Comparison of ENCODE assay signal across 28 cellular contexts in the genomic region with DNA sequence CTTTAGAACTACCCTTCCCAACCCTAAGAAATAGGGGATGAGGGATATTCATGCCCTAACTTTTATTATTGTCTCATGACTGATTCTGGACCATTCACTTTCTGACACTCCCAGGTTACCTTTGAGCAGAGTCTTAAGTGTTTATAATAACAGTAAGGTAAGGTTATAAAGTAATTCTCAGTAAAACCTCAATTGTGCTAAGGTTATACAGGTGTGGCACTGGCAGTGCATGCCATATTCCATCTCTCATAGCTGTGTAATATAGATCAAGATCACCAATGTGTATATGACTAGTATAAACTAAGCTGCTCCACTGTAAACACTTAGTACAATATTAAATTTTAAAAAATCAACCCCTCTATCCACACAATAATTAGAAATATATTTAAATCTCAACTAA.
"Had no signal": no experiment of that assay in that cellular context is flagged by ENCODE, and none has a peak within 500 bp of the region (broad histone marks: within the 10 kb centered on the region; RNA-seq: fewer than 3 reads in every experiment).

No MANE protein-coding gene starts in this region.

- DNase-seq: naive thymus-derived CD4-positive, alpha-beta T cell; natural killer cell; occipital lobe; ovary; right cardiac atrium; right lobe of liver; sigmoid colon; spleen; stimulated activated CD4-positive, alpha-beta T cell treated with anti-CD3 and anti-CD28 coated beads, Interleukin-12 subunit alpha, Interleukin-12 subunit beta, amount 100 ng/mL, for 4 hours; stimulated activated CD4-positive, alpha-beta T cell treated with anti-CD3 and anti-CD28 coated beads, Interleukin-1b, Interleukin-23, amount 100 ng/mL, for 48 hours; stimulated activated CD4-positive, alpha-beta T cell treated with anti-CD3 and anti-CD28 coated beads, Interleukin-4, amount 100 ng/mL, for 1 hour; stimulated activated CD4-positive, alpha-beta T cell treated with anti-CD3 and anti-CD28 coated beads, Interleukin-4, amount 100 ng/mL, for 4 hours; stimulated activated CD8-positive, alpha-beta memory T cell treated with anti-CD3 and anti-CD28 coated beads, Interleukin-4, amount 100 ng/mL, for 48 hours; stimulated activated naive CD4-positive, alpha-beta T cell; stimulated activated naive CD8-positive, alpha-beta T cell treated with anti-CD3 and anti-CD28 coated beads, Interleukin-15, amount 100 ng/mL, for 72 hours; stimulated activated naive CD8-positive, alpha-beta T cell treated with anti-CD3 and anti-CD28 coated beads, Interleukin-15, Interleukin-2, amounts not matched to agents 100 U/mL and 50 U/mL, for 24 hours; substantia nigra; testis; tibial artery; trophoblast cell; upper lobe of left lung had no signal

- H3K4me1 ChIP-seq: prostate gland, right lobe of liver, sigmoid colon, spleen, suprapubic skin, testis, tibial artery, upper lobe of left lung, vagina had no signal

- H3K27me3 ChIP-seq: neural progenitor cell, ovary, right lobe of liver, sigmoid colon, spleen, suprapubic skin, testis, tibial artery, upper lobe of left lung, vagina had no signal

- FAIRE-seq: urothelium cell line had no signal

- H3K4me3 ChIP-seq: neural progenitor cell, ovary, prostate gland, right lobe of liver, sigmoid colon, smooth muscle cell, spleen, suprapubic skin, testis, tibial artery, upper lobe of left lung, vagina had no signal

- H3K36me3 ChIP-seq: neural progenitor cell, ovary, prostate gland, right lobe of liver, sigmoid colon, spleen, suprapubic skin, tibial artery, upper lobe of left lung, vagina had no signal

- H3K9me3 ChIP-seq: ovary, prostate gland, right lobe of liver, sigmoid colon, spleen, suprapubic skin, testis, tibial artery, upper lobe of left lung, vagina had no signal

- H3K27ac ChIP-seq: neural progenitor cell, ovary, prostate gland, right lobe of liver, sigmoid colon, spleen, suprapubic skin, testis, tibial artery, upper lobe of left lung, vagina had no signal

- H3K9ac ChIP-seq: neural progenitor cell had no signal

- ATAC-seq: naive thymus-derived CD4-positive, alpha-beta T cell; natural killer cell; right lobe of liver; stimulated activated memory B cell treated with anti-CD40 and anti-IgM and Interleukin-4, amounts not matched to agents 10 μg/mL and 1 μg/mL and 100 μg/mL, for 72 hours; stimulated activated naive CD8-positive, alpha-beta T cell treated with anti-CD3 and anti-CD28 coated beads, Interleukin-15, amount 100 ng/mL, for 72 hours; stimulated activated naive CD8-positive, alpha-beta T cell treated with anti-CD3 and anti-CD28 coated beads, Interleukin-15, Interleukin-2, amounts not matched to agents 100 U/mL and 50 U/mL, for 24 hours had no signal
